Comparison of ENCODE assay signal across 13 cellular contexts in genomic region chr20:51496964-51497363, GRCh38. TPM values are rescaled to one million over a fixed set of nuclear protein-coding genes. Genes with fewer than 3 reads are reported as not detected.
DNase-seq lines count a peak whose midpoint lies in the region; ATAC-seq and TF ChIP-seq lines count a peak whose summit lies in the region.
"Had no signal": no experiment of that assay in that cellular context is flagged by ENCODE, and none has a peak within 500 bp of the region (broad histone marks: within the 10 kb centered on the region; RNA-seq: fewer than 3 reads in every experiment).

No MANE protein-coding gene starts in this region.

- no peaks in the 10 kb centered on the region for H3K9me2 ChIP-seq in SU-DHL-6 (replicated peaks; ENCODE audit: insufficient read depth, low read length)

- H3K27ac Mint-ChIP-seq in activated naive CD4-positive, alpha-beta T cell treated with anti-CD3 and anti-CD28 coated beads, Interleukin-2, amount 10 ng/mL, durations not matched to agents 7 days and 5 days, result peak overlapping the region; percentile 90
- H3K27ac Mint-ChIP-seq in stimulated activated naive B cell treated with anti-CD40 and anti-IgM and Interleukin-4, amounts not matched to agents 10 μg/mL and 1 μg/mL and 100 μg/mL, for 72 hours, result peak overlapping the region; percentile 84

- H3K79me2 ChIP-seq in SU-DHL-6 (ENCODE audit: insufficient read depth, low read length), result 0 out of 2 replicates have a peak, but pooled peaks cover 9% of the 10 kb centered on the region

- H3K27me3 Mint-ChIP-seq in activated naive CD4-positive, alpha-beta T cell treated with anti-CD3 and anti-CD28 coated beads, Interleukin-2, amount 10 ng/mL, durations not matched to agents 7 days and 5 days, result no peaks in the 10 kb centered on the region
- no peaks in the 10 kb centered on the region for H3K27me3 Mint-ChIP-seq in stimulated activated naive B cell treated with anti-CD40 and anti-IgM and Interleukin-4, amounts not matched to agents 10 μg/mL and 1 μg/mL and 100 μg/mL, for 72 hours

- no peaks in the 10 kb centered on the region for H4K20me1 ChIP-seq in SU-DHL-6 (ENCODE audit: low read depth, low read length)

- peaks cover 98% of the 10 kb centered on the region for H3K4me1 Mint-ChIP-seq in activated naive CD4-positive, alpha-beta T cell treated with anti-CD3 and anti-CD28 coated beads, Interleukin-2, amount 10 ng/mL, durations not matched to agents 7 days and 5 days
- H3K4me1 Mint-ChIP-seq in stimulated activated naive B cell treated with anti-CD40 and anti-IgM and Interleukin-4, amounts not matched to agents 10 μg/mL and 1 μg/mL and 100 μg/mL, for 72 hours, result peaks cover 67 to 94% of the 10 kb centered on the region in 2 donors

- no peak for ATAC-seq in stimulated activated naive B cell treated with anti-CD40 and anti-IgM and Interleukin-4, amounts not matched to agents 10 μg/mL and 1 μg/mL and 100 μg/mL, for 72 hours (replicated peaks)
- ATAC-seq in HG02973 (IDR thresholded peaks at IDR 0.05; ENCODE audit: unreplicated experiment) (no peak), heart right ventricle (no peak)
- ATAC-seq: lower lobe of right lung had no signal

- no peak for DNase-seq in activated naive CD4-positive, alpha-beta T cell treated with anti-CD3 and anti-CD28 coated beads, Interleukin-2, amount 10 ng/mL, durations not matched to agents 7 days and 5 days
- DNase-seq in activated naive CD4-positive, alpha-beta T cell (lab: John Stamatoyannopoulos, UW), result no peak
- DNase-seq in effector memory CD4-positive, alpha-beta T cell, result no peak
- DNase-seq in stimulated activated naive B cell treated with anti-CD40 and anti-IgM and Interleukin-4, amounts not matched to agents 10 μg/mL and 1 μg/mL and 100 μg/mL, for 72 hours, result no peak
- DNase-seq in uterus (no peak), heart right ventricle (no peak)
- DNase-seq: activated gamma-delta T cell, lower lobe of right lung, NCI-H774, occipital lobe, SW 1271 had no signal

- H2AFZ ChIP-seq in SU-DHL-6 (ENCODE audit: low read depth, low read length, severe bottlenecking), result no peak overlapping the region

- peaks cover 61% of the 10 kb centered on the region for H3K36me3 Mint-ChIP-seq in activated naive CD4-positive, alpha-beta T cell treated with anti-CD3 and anti-CD28 coated beads, Interleukin-2, amount 10 ng/mL, durations not matched to agents 7 days and 5 days
- H3K36me3 Mint-ChIP-seq in stimulated activated naive B cell treated with anti-CD40 and anti-IgM and Interleukin-4, amounts not matched to agents 10 μg/mL and 1 μg/mL and 100 μg/mL, for 72 hours, result peaks cover 27 to 65% of the 10 kb centered on the region in 2 donors

- H3K36me3 ChIP-seq in SU-DHL-6 (ENCODE audit: low read length), result no peaks in the 10 kb centered on the region
- H3K36me3 ChIP-seq in effector memory CD4-positive, alpha-beta T cell (ENCODE audit: control insufficient read depth, insufficient read depth, low read length), result peaks cover 2% of the 10 kb centered on the region
- no peaks in the 10 kb centered on the region for H3K36me3 ChIP-seq in uterus
- no peaks in the 10 kb centered on the region for H3K36me3 ChIP-seq in heart right ventricle
- H3K36me3 ChIP-seq: lower lobe of right lung had no signal

- CTCF ChIA-PET in activated naive CD4-positive, alpha-beta T cell treated with anti-CD3 and anti-CD28 coated beads, Interleukin-2, amount 10 ng/mL, durations not matched to agents 7 days and 5 days (lab: Charles Lee), result interaction anchor here (0.7 kb wide), 1 partner anchor 46 kb away, joined by 3 read pairs; the partner anchor contains the start of gene NFATC2

- H3K4me3 ChIP-seq in SU-DHL-6 (ENCODE audit: insufficient read depth, low read length, poor library complexity, severe bottlenecking) (no peak overlapping the region), uterus (no peak overlapping the region), heart right ventricle (no peak overlapping the region)
- H3K4me3 ChIP-seq in effector memory CD4-positive, alpha-beta T cell (ENCODE audit: insufficient read depth, low read depth, low read length, poor library complexity, severe bottlenecking), result peak overlapping the region; percentile 20
- H3K4me3 ChIP-seq: lower lobe of right lung had no signal

- intact Hi-C loops in uterus (cut with DNase I; ENCODE audit: low total_unique reads), result no loop called here
- intact Hi-C loops in heart right ventricle (cut with DNase I), result loop anchor here in 1 of 10 donors (10.0 kb wide), 1 partner anchor 102 kb away; no protein-coding TSS in a partner anchor

- peaks cover 20% of the 10 kb centered on the region; the same call in 1 of the 2 replicates for H3F3A ChIP-seq in SU-DHL-6 (ENCODE audit: insufficient read depth)

- H3K4me2 ChIP-seq in SU-DHL-6 (ENCODE audit: low read depth, low read length, poor library complexity, severe bottlenecking), result peak overlapping the region; percentile 45

- H3K4me3 Mint-ChIP-seq in activated naive CD4-positive, alpha-beta T cell treated with anti-CD3 and anti-CD28 coated beads, Interleukin-2, amount 10 ng/mL, durations not matched to agents 7 days and 5 days, result peak overlapping the region; percentile 50
- H3K4me3 Mint-ChIP-seq in stimulated activated naive B cell treated with anti-CD40 and anti-IgM and Interleukin-4, amounts not matched to agents 10 μg/mL and 1 μg/mL and 100 μg/mL, for 72 hours, result peak overlapping the region; percentile 56 to 75

- no peak for TF ChIP-seq POLR2A in uterus (IDR thresholded peaks at IDR 0.05)

- no peaks in the 10 kb centered on the region for H3K27me3 ChIP-seq in SU-DHL-6 (ENCODE audit: low read length)
- H3K27me3 ChIP-seq in effector memory CD4-positive, alpha-beta T cell (replicated peaks; ENCODE audit: control insufficient read depth, insufficient read depth, low read length, poor library complexity, severe bottlenecking), result no peaks in the 10 kb centered on the region
- H3K27me3 ChIP-seq in uterus, result no peaks in the 10 kb centered on the region
- H3K27me3 ChIP-seq in heart right ventricle, result peaks cover 0 to 11% (median 0%) of the 10 kb centered on the region in 7 donors

- 95% methylated on average over 7 of the region's 7 CpGs for WGBS in heart right ventricle, 2 donors

- H3K9me3 ChIP-seq in SU-DHL-6 (ENCODE audit: insufficient read depth, low read length) (no peaks in the 10 kb centered on the region), uterus (no peaks in the 10 kb centered on the region), heart right ventricle (no peaks in the 10 kb centered on the region)
- H3K9me3 ChIP-seq in effector memory CD4-positive, alpha-beta T cell (ENCODE audit: control insufficient read depth, low read length), result no peaks in the 10 kb centered on the region
- H3K9me3 ChIP-seq: lower lobe of right lung had no signal

- no peak overlapping the region for H3K9ac ChIP-seq in SU-DHL-6 (ENCODE audit: low read length)

- H3K9me3 Mint-ChIP-seq in activated naive CD4-positive, alpha-beta T cell treated with anti-CD3 and anti-CD28 coated beads, Interleukin-2, amount 10 ng/mL, durations not matched to agents 7 days and 5 days, result no peaks in the 10 kb centered on the region
- peaks cover 3 to 9% of the 10 kb centered on the region in 2 donors for H3K9me3 Mint-ChIP-seq in stimulated activated naive B cell treated with anti-CD40 and anti-IgM and Interleukin-4, amounts not matched to agents 10 μg/mL and 1 μg/mL and 100 μg/mL, for 72 hours

- no peak for TF ChIP-seq CTCF in SU-DHL-6 (IDR thresholded peaks at IDR 0.05; ENCODE audit: insufficient read depth, low read length, poor library complexity, severe bottlenecking)
- no peak for TF ChIP-seq CTCF in uterus (IDR thresholded peaks at IDR 0.05)
- no peak for TF ChIP-seq CTCF in heart right ventricle (IDR thresholded peaks at IDR 0.05)

- H3K27ac ChIP-seq in SU-DHL-6 (ENCODE audit: low read depth, low read length) (peak overlapping the region; percentile 75; the same call in 1 of the 2 replicates), uterus (no peak overlapping the region), heart right ventricle (peak overlapping the region in 1 of 10 donors; percentile 69)
- H3K27ac ChIP-seq in effector memory CD4-positive, alpha-beta T cell (ENCODE audit: insufficient read depth, low read length, poor library complexity, severe bottlenecking), result peak overlapping the region; percentile 71
- H3K27ac ChIP-seq: lower lobe of right lung had no signal

- peaks cover 74% of the 10 kb centered on the region for H3K4me1 ChIP-seq in effector memory CD4-positive, alpha-beta T cell (ENCODE audit: control insufficient read depth, insufficient read depth, low read length, poor library complexity, severe bottlenecking)
- H3K4me1 ChIP-seq in uterus, result peaks cover 0 to 5% of the 10 kb centered on the region in 2 donors
- H3K4me1 ChIP-seq in heart right ventricle, result peaks cover 8 to 89% (median 36%) of the 10 kb centered on the region in 9 donors

RNA-seq across cellular contexts. Expression of gene NFATC2, which starts 45.6 kb away (rescaled TPM):
- 10 to 100 TPM in 3 of 4 donors, 1 to 10 TPM in 1; 5.7 to 36.4 (median 12.0) TPM for total RNA-seq in uterus
- 1 to 10 TPM; 2.0 to 5.7 (median 3.7) TPM for total RNA-seq in heart right ventricle
- 1 to 10 TPM in 1 of 2 donors, under 1 TPM in 1; 0.43 to 2.6 TPM for polyA plus RNA-seq in heart right ventricle

Comparison
In these comparisons a context has a peak if more than half of its experiments do, and no peak if none do; other contexts are left out.
1. H3K27ac ChIP-seq: peak in SU-DHL-6 (single experiment) and effector memory CD4-positive, alpha-beta T cell (single experiment); none in uterus (0 of 2).